14 cellular contexts compared by ENCODE assay signal in genomic region chr7:28711096-28711495, GRCh38.
"Had no signal": no experiment of that assay in that cellular context is flagged by ENCODE, and none has a peak within 500 bp of the region (broad histone marks: within the 10 kb centered on the region; RNA-seq: fewer than 3 reads in every experiment).

No MANE protein-coding gene starts in this region.

- H3K9me3 ChIP-seq: stomach had no signal

- H3K4me3 Mint-ChIP-seq: activated CD4-positive, alpha-beta memory T cell treated with anti-CD3 and anti-CD28 coated beads for 36 hours; activated CD4-positive, alpha-beta T cell treated with anti-CD3 and anti-CD28 coated beads for 36 hours; activated CD8-positive, alpha-beta memory T cell treated with anti-CD3 and anti-CD28 coated beads, Interleukin-2, amount 10 ng/mL, durations not matched to agents 7 days and 5 days; activated naive CD4-positive, alpha-beta T cell treated with anti-CD3 and anti-CD28 coated beads, Interleukin-2, amount 10 ng/mL, durations not matched to agents 7 days and 5 days; immature natural killer cell; T-helper 17 cell had no signal

- H3K36me3 ChIP-seq: stomach, WERI-Rb-1 had no signal

- H3K27ac ChIP-seq: foreskin keratinocyte, parathyroid adenoma, WERI-Rb-1 had no signal

- H3K9me3 Mint-ChIP-seq: activated CD4-positive, alpha-beta memory T cell treated with anti-CD3 and anti-CD28 coated beads for 36 hours; activated naive CD4-positive, alpha-beta T cell treated with anti-CD3 and anti-CD28 coated beads, Interleukin-2, amount 10 ng/mL, durations not matched to agents 7 days and 5 days; immature natural killer cell had no signal

- H3K4me2 ChIP-seq: smooth muscle cell had no signal

- H3K4me1 Mint-ChIP-seq: activated CD4-positive, alpha-beta T cell treated with anti-CD3 and anti-CD28 coated beads for 36 hours; activated CD8-positive, alpha-beta memory T cell treated with anti-CD3 and anti-CD28 coated beads, Interleukin-2, amount 10 ng/mL, durations not matched to agents 7 days and 5 days; activated naive CD4-positive, alpha-beta T cell treated with anti-CD3 and anti-CD28 coated beads, Interleukin-2, amount 10 ng/mL, durations not matched to agents 7 days and 5 days; immature natural killer cell; T-helper 17 cell had no signal

- H3K4me3 ChIP-seq: smooth muscle cell, stomach had no signal

- H3K27ac Mint-ChIP-seq: activated CD4-positive, alpha-beta memory T cell treated with anti-CD3 and anti-CD28 coated beads for 36 hours; activated CD4-positive, alpha-beta T cell treated with anti-CD3 and anti-CD28 coated beads for 36 hours; activated CD8-positive, alpha-beta memory T cell treated with anti-CD3 and anti-CD28 coated beads, Interleukin-2, amount 10 ng/mL, durations not matched to agents 7 days and 5 days; activated naive CD4-positive, alpha-beta T cell treated with anti-CD3 and anti-CD28 coated beads, Interleukin-2, amount 10 ng/mL, durations not matched to agents 7 days and 5 days; immature natural killer cell; T-helper 17 cell had no signal

- H2AFZ ChIP-seq: parathyroid adenoma had no signal

- H3K27me3 Mint-ChIP-seq: activated CD8-positive, alpha-beta memory T cell treated with anti-CD3 and anti-CD28 coated beads, Interleukin-2, amount 10 ng/mL, durations not matched to agents 7 days and 5 days had no signal

- H3K36me3 Mint-ChIP-seq: activated CD4-positive, alpha-beta memory T cell treated with anti-CD3 and anti-CD28 coated beads for 36 hours; activated CD8-positive, alpha-beta memory T cell treated with anti-CD3 and anti-CD28 coated beads, Interleukin-2, amount 10 ng/mL, durations not matched to agents 7 days and 5 days; activated naive CD4-positive, alpha-beta T cell treated with anti-CD3 and anti-CD28 coated beads, Interleukin-2, amount 10 ng/mL, durations not matched to agents 7 days and 5 days; immature natural killer cell had no signal

- H3K4me1 ChIP-seq: foreskin keratinocyte, parathyroid adenoma had no signal

- H3K79me2 ChIP-seq: parathyroid adenoma had no signal

- H3K27me3 ChIP-seq: foreskin keratinocyte, stomach had no signal

- H3K9ac ChIP-seq: parathyroid adenoma had no signal

- DNase-seq: activated CD4-positive, alpha-beta memory T cell treated with anti-CD3 and anti-CD28 coated beads for 36 hours; activated CD4-positive, alpha-beta T cell treated with anti-CD3 and anti-CD28 coated beads for 36 hours; activated CD8-positive, alpha-beta memory T cell treated with anti-CD3 and anti-CD28 coated beads, Interleukin-2, amount 10 ng/mL, durations not matched to agents 7 days and 5 days; activated naive CD4-positive, alpha-beta T cell treated with anti-CD3 and anti-CD28 coated beads, Interleukin-2, amount 10 ng/mL, durations not matched to agents 7 days and 5 days; activated T-cell treated with anti-CD3 and anti-CD28 coated beads, Interleukin-2, amount 50 U/mL, for 1 hour; foreskin keratinocyte; head of caudate nucleus; immature natural killer cell; left colon; stomach; T-helper 17 cell had no signal
